ENCODE assay signal across 19 cellular contexts in the genomic region with DNA sequence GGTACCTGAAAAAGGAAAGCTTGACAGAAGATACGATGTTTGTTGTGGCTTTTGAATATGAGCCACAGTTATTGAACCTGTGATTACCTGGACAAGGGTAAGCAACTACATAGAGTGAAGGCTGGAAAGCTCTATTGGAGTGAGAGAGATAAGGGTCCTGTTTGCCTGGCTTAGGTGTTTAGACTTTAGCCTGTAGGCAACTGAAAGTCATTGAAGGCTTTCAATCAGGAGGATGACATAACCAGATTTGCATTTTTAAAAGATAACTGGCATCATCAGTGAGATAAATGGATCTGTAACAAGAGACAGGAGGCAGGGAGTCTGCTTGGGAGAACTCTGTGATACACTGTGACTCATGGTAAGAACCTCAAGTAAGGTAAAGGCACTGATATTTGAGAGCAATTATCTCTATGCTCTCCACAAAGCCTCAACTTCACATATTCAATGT.
DNase-seq lines count a peak whose midpoint lies in the region; ATAC-seq, FAIRE-seq and TF ChIP-seq lines count a peak whose summit lies in the region.
"Had no signal": no experiment of that assay in that cellular context is flagged by ENCODE, and none has a peak within 500 bp of the region (broad histone marks: within the 10 kb centered on the region; RNA-seq: fewer than 3 reads in every experiment).

No MANE protein-coding gene starts in this region.

- no peak overlapping the region for H2AFZ ChIP-seq in K562 (ENCODE audit: low read depth, low read length)

- H3K36me3 ChIP-seq in K562 (ENCODE audit: control insufficient read depth, insufficient read depth, low read length) (no peaks in the 10 kb centered on the region), liver (ENCODE audit: control insufficient read depth in 4 of 4, insufficient read depth in 3 of 4, low read depth in 1 of 4, low read length in 3 of 4) (no peaks in the 10 kb centered on the region)
- H3K36me3 ChIP-seq: esophagus muscularis mucosa, vagina had no signal

- TF ChIP-seq POLR2A in K562 (conservative IDR thresholded peaks at IDR 0.05), result no peak

- intact Hi-C loops in K562 (cut with micrococcal nuclease), result no loop called here

- H3K79me2 ChIP-seq in K562 (ENCODE audit: control insufficient read depth, insufficient read depth, low read length), result no peaks in the 10 kb centered on the region

- TF ChIP-seq RAD21 in K562 (CRISPR knock-in tag; conservative IDR thresholded peaks at IDR 0.05 in 1 of 2, IDR thresholded peaks at IDR 0.05 in 1 of 2) (no peak), liver (IDR thresholded peaks at IDR 0.05) (peak; percentile 30 to 50)

- H3K9me3 ChIP-seq in K562 (replicated peaks; ENCODE audit: control insufficient read depth, insufficient read depth, low read depth, low read length), result no peaks in the 10 kb centered on the region
- no peaks in the 10 kb centered on the region for H3K9me3 ChIP-seq in liver (ENCODE audit: control insufficient read depth in 4 of 4, low read length in 3 of 4)
- H3K9me3 ChIP-seq: esophagus muscularis mucosa, vagina had no signal

- H3K4me3 ChIP-seq in K562 (no peak overlapping the region), liver (ENCODE audit: low read depth in 1 of 3, low read length in 3 of 3) (peak overlapping the region in 2 of 3 donors; percentile 10 to 38)
- H3K4me3 ChIP-seq: esophagus muscularis mucosa, lung, vagina had no signal

- 0% methylated on average over 1 of the region's 1 CpG for WGBS in K562 (ENCODE audit: insufficient coverage, low coverage, missing lambda C conversion rate)
- WGBS in liver, result 28% methylated on average over 1 of the region's 1 CpG

- CTCF ChIA-PET in K562 (lab: Yijun Ruan, JAX; ENCODE audit: low intra/inter-chr PET ratio), result no interaction called here

- POLR2A ChIA-PET in K562 (lab: Yijun Ruan, JAX), result interaction anchor here (0.9 kb wide), 1 partner anchor 8 kb away, joined by 3 read pairs; no protein-coding TSS in a partner anchor

- H3K9me1 ChIP-seq in K562 (ENCODE audit: control insufficient read depth, insufficient read depth, low read length), result no peaks in the 10 kb centered on the region

- no peaks in the 10 kb centered on the region for H3K27me3 ChIP-seq in K562 (ENCODE audit: control insufficient read depth in 2 of 2, insufficient read depth in 2 of 2, low read length in 2 of 2)
- H3K27me3 ChIP-seq in liver (ENCODE audit: control insufficient read depth in 4 of 4, insufficient read depth in 4 of 4, low read length in 3 of 4), result no peaks in the 10 kb centered on the region
- H3K27me3 ChIP-seq: esophagus muscularis mucosa, vagina had no signal

- peak; percentile 21 for DNase-seq in ELR (ENCODE audit: low read depth)
- DNase-seq in NCI-H2196 treated with DMSO at 0.1 percent for 48 hours (lab: John Stamatoyannopoulos, UW; ENCODE audit: unreplicated experiment), result peak; percentile 20
- peak in 1 of 4 experiments; percentile 11 for DNase-seq in K562 (ENCODE audit: extremely low read depth in 1 of 4, low spot score in 3 of 4)
- no peak for DNase-seq in stimulated activated CD4-positive, alpha-beta T cell treated with anti-CD3 and anti-CD28 coated beads, Interleukin-1b, Interleukin-23, amount 100 ng/mL, for 48 hours
- DNase-seq: activated CD8-positive, alpha-beta memory T cell treated with anti-CD3 and anti-CD28 coated beads for 24 hours; activated naive CD8-positive, alpha-beta T cell treated with anti-CD3 and anti-CD28 coated beads, Interleukin-2, amount 10 ng/mL, durations not matched to agents 7 days and 5 days; Karpas-422; NCI-H1105; NCI-H446 treated with DMSO at 0.1 percent for 48 hours; stimulated activated CD4-positive, alpha-beta T cell treated with anti-CD3 and anti-CD28 coated beads, Interleukin-2, amount 100 ng/mL, for 48 hours had no signal

- no peaks in the 10 kb centered on the region for H4K20me1 ChIP-seq in K562 (replicated peaks; ENCODE audit: control insufficient read depth, insufficient read depth, low read length)

- no TSS peak for BruUV-seq in K562 (replicated peaks; lab: Mats Ljungman, UMichigan)

- in situ Hi-C loops in K562 (cut with MboI), result no loop called here

- TF ChIP-seq CTCF in K562 (IDR thresholded peaks at IDR 0.05 in 2 of 3, conservative IDR thresholded peaks at IDR 0.05 in 1 of 3; ENCODE audit: insufficient read depth in 2 of 3, low read depth in 1 of 3, low read length in 3 of 3) (no peak), liver (IDR thresholded peaks at IDR 0.05; ENCODE audit: low read depth, low read length, missing input control) (no peak)

- FAIRE-seq in K562 (lab: Jason Lieb, UNC), result no peak
- FAIRE-seq: G401.6 had no signal

- H3K4me2 ChIP-seq in K562 (ENCODE audit: insufficient read depth, low read length), result no peak overlapping the region

- no peak for ATAC-seq in K562
- no peak for ATAC-seq in HG03025 (IDR thresholded peaks at IDR 0.05; ENCODE audit: low FRiP score, unreplicated experiment)
- ATAC-seq in HG03521 (IDR thresholded peaks at IDR 0.05; ENCODE audit: unreplicated experiment), result no peak
- ATAC-seq: activated CD4-positive, CD25-positive, alpha-beta regulatory T cell treated with anti-CD3 and anti-CD28 coated beads, Interleukin-2, amount 50 U/mL, for 24 hours; HCT116 had no signal

- TF ChIP-seq EP300 in K562 (IDR thresholded peaks at IDR 0.05; ENCODE audit: low read length), result no peak

- H3K27ac ChIP-seq in K562 (ENCODE audit: extremely low read depth, low read depth, low read length) (no peak overlapping the region), liver (ENCODE audit: low read depth in 1 of 2, low read length in 2 of 2) (peak overlapping the region; percentile 26 to 55)
- H3K27ac ChIP-seq: esophagus muscularis mucosa, vagina had no signal

- H3K9ac ChIP-seq in K562 (ENCODE audit: insufficient read depth in 1 of 2, low read depth in 2 of 2, low read length in 2 of 2) (no peak overlapping the region), liver (ENCODE audit: low read depth in 1 of 2, low read length in 2 of 2) (no peak overlapping the region)

- H3K4me1 ChIP-seq in K562 (replicated peaks in 1 of 2; ENCODE audit: control insufficient read depth in 2 of 2, insufficient read depth in 2 of 2, low read length in 2 of 2), result no peaks in the 10 kb centered on the region
- H3K4me1 ChIP-seq in liver (ENCODE audit: control insufficient read depth in 4 of 4, insufficient read depth in 4 of 4, low read length in 3 of 4), result peaks cover 1 to 52% (median 44%) of the 10 kb centered on the region in 4 donors
- H3K4me1 ChIP-seq: esophagus muscularis mucosa had no signal

TF ChIP-seq in K562, 482 proteins besides CTCF, POLR2A, EP300 and RAD21 (continues in another document):
- no peak for TF ChIP-seq MTF1 (CRISPR knock-in tag; IDR thresholded peaks at IDR 0.05; ENCODE audit: borderline replicate concordance)
- no peak for TF ChIP-seq CBX1 (IDR thresholded peaks at IDR 0.05; ENCODE audit: low read depth)
- TF ChIP-seq, protein P1, sequence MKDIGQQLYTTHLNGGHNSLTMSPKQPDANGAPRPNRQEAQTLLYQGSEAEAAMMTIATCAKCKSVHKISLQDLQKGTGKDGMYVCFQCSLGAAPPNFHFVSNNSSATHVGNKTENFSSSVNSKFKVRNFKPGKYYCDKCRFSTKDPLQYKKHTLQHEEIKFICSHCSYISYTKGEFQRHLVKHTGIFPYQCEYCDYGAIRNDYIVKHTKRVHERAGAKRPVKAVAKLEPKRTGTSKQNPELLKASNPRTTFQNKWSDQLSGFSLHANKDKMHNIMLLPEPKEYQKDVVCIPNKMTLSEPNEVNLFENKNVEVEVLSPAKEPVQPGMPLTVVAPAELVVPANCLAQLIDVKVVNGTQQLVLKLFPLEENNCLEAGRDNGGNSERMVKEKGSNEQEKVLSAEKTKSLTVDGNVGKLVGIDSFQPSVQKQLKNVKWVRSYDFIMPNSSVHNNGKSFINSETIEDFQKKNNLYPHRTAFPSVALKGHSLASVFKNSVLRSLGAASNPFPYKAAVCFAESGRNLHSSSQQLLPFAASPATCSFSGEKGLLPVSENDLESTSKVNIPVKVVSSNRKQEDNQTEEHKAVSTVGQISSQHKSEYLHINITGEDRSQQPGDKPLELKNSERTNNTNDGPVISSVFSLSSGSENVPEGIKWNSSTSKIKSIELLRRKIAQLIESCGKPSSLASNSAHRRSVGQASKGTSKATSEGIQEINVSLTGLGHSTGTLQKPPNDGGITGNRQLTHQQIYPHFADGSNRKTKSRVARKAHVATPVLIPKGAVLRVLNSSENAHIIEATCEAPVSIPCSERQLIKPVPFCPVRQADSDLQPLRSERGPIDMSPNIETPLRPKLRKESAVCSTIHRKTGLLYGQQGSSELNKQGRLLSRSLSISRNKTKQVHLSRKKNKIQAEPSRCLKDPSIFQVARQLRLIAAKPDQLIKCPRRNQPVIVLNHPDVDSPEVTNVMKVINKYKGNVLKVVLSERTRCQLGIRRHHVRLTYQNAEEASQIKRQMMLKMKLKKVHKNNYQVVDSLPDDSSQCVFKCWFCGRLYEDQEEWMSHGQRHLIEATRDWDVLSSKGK (CRISPR knock-in tag; IDR thresholded peaks at IDR 0.05), result no peak
- TF ChIP-seq TSC22D4 (tag; IDR thresholded peaks at IDR 0.05), result no peak

TF ChIP-seq in liver, 16 proteins besides CTCF, POLR2A, EP300 and RAD21 (continues in another document):
- TF ChIP-seq YY1 (IDR thresholded peaks at IDR 0.05) (no peak), FOXA1 (IDR thresholded peaks at IDR 0.05) (peak; percentile 28), HNF4G (IDR thresholded peaks at IDR 0.05) (peak; percentile 69), TAF1 (conservative IDR thresholded peaks at IDR 0.05) (peak; percentile 33), HNF4A (conservative IDR thresholded peaks at IDR 0.05) (peak; percentile 85 to 86)
- TF ChIP-seq, protein P2, sequence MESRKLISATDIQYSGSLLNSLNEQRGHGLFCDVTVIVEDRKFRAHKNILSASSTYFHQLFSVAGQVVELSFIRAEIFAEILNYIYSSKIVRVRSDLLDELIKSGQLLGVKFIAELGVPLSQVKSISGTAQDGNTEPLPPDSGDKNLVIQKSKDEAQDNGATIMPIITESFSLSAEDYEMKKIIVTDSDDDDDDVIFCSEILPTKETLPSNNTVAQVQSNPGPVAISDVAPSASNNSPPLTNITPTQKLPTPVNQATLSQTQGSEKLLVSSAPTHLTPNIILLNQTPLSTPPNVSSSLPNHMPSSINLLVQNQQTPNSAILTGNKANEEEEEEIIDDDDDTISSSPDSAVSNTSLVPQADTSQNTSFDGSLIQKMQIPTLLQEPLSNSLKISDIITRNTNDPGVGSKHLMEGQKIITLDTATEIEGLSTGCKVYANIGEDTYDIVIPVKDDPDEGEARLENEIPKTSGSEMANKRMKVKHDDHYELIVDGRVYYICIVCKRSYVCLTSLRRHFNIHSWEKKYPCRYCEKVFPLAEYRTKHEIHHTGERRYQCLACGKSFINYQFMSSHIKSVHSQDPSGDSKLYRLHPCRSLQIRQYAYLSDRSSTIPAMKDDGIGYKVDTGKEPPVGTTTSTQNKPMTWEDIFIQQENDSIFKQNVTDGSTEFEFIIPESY (IDR thresholded peaks at IDR 0.05), result no peak
